ENCODE assay signal across 8 cellular contexts in genomic region chr2:175168564-175168945, GRCh38. TPM values are rescaled to one million over a fixed set of nuclear protein-coding genes. Genes with fewer than 3 reads are reported as not detected.
DNase-seq lines count a peak whose midpoint lies in the region; ATAC-seq and TF ChIP-seq lines count a peak whose summit lies in the region.

No MANE protein-coding gene starts in this region.

- TF ChIP-seq CTCF in AG04450 (IDR thresholded peaks at IDR 0.05; ENCODE audit: low read depth, low read length) (no peak), body of pancreas (IDR thresholded peaks at IDR 0.05) (no peak), GM10248 (IDR thresholded peaks at IDR 0.05; ENCODE audit: control extremely low read depth, extremely low read depth, low read depth, missing control alignments) (no peak)

- intact Hi-C loops in body of pancreas (cut with DNase I) = no loop called here

- CTCF ChIA-PET in AG04450 (lab: Charles Lee) = interaction anchor here (0.9 to 1.2 kb wide), 3 partner anchors 9 to 419 kb away, joined by 3 to 5 read pairs (median 3); no protein-coding TSS in a partner anchor
- CTCF ChIA-PET in GM10248 (lab: Yijun Ruan, JAX) = interaction anchor here (0.9 to 1.3 kb wide), 4 partner anchors 9 to 56 kb away, joined by 3 to 6 read pairs (median 6); no protein-coding TSS in a partner anchor

- ATAC-seq in GM19328 (IDR thresholded peaks at IDR 0.05; ENCODE audit: unreplicated experiment) = peak; percentile 22
- peak; percentile 36 for ATAC-seq in HG03354 (IDR thresholded peaks at IDR 0.05; ENCODE audit: poor library complexity, severe bottlenecking, unreplicated experiment)
- peak; percentile 20 for ATAC-seq in body of pancreas

- H3K9me3 ChIP-seq in AG04450 (ENCODE audit: control insufficient read depth, insufficient read depth, low read length) (peaks cover 3% of the 10 kb centered on the region; the same call in 1 of the 2 replicates), body of pancreas (no peaks in the 10 kb centered on the region), mucosa of stomach (ENCODE audit: control insufficient read depth, low read length) (no peaks in the 10 kb centered on the region)

- POLR2A ChIA-PET in AG04450 (lab: Yijun Ruan, JAX) (interaction anchor here (0.6 to 1.0 kb wide), 5 partner anchors 13 to 389 kb away, joined by 3 to 6 read pairs (median 4); partner anchors contain the start of genes ATP5MC3 and CHN1), GM10248 (lab: Yijun Ruan, JAX) (interaction anchor here (0.6 to 0.9 kb wide), 6 partner anchors 10 to 833 kb away, joined by 3 to 4 read pairs (median 4); partner anchors contain the start of gene LNPK)

- H3K27me3 ChIP-seq in AG04450 (ENCODE audit: control insufficient read depth, insufficient read depth, low read length) (no peaks in the 10 kb centered on the region), body of pancreas (no peaks in the 10 kb centered on the region), mucosa of stomach (ENCODE audit: control insufficient read depth, insufficient read depth, low read length) (no peaks in the 10 kb centered on the region)

- peak; percentile 46 to 86 (median 86) for TF ChIP-seq POLR2A in body of pancreas (IDR thresholded peaks at IDR 0.05)

- H3K4me1 ChIP-seq in body of pancreas (peaks cover 26% of the 10 kb centered on the region), mucosa of stomach (ENCODE audit: control insufficient read depth, insufficient read depth, low read length) (no peaks in the 10 kb centered on the region)

- H3K27ac ChIP-seq in AG04450 (ENCODE audit: low read depth, low read length) (peak overlapping the region; percentile 63), body of pancreas (peak overlapping the region; percentile 86 to 92 (median 90))

- H3K36me3 ChIP-seq in body of pancreas (replicated peaks in 1 of 2; ENCODE audit: insufficient read depth in 1 of 2, low read depth in 2 of 2) (no peaks in the 10 kb centered on the region), mucosa of stomach (ENCODE audit: control insufficient read depth, insufficient read depth, low read length) (no peaks in the 10 kb centered on the region)

- H3K9ac ChIP-seq in mucosa of stomach (ENCODE audit: low read length) = peak overlapping the region; percentile 95

- DNase-seq in AG04450 (ENCODE audit: low read depth, low spot score) = no peak
- no peak for DNase-seq in body of pancreas
- DNase-seq in A172 (ENCODE audit: low spot score) = no peak
- no peak for DNase-seq in GM10248 (ENCODE audit: extremely low spot score)
- DNase-seq in activated effector memory CD4-positive, alpha-beta T cell treated with anti-CD3 and anti-CD28 coated beads, Interleukin-2, amount 50 U/mL, for 16 hours = no peak

- H3K4me3 ChIP-seq in AG04450 (ENCODE audit: low read depth, low read length) = peak overlapping the region; percentile 89
- H3K4me3 ChIP-seq in body of pancreas = peak overlapping the region in 1 of 2 donors; percentile 91
- peak overlapping the region; percentile 40 for H3K4me3 ChIP-seq in mucosa of stomach (ENCODE audit: low read length)

- WGBS in body of pancreas, 2 donors = 0 to 1% methylated on average over 11 of the region's 11 CpGs

RNA-seq across cellular contexts. Expression of gene ATF2, which starts 0.6 kb away (rescaled TPM):
- polyA plus RNA-seq in AG04450 (2011; rRNA removed) = 61.1 and 70.1 TPM in 2 replicates
- 103 and 112 TPM in 2 replicates for polyA minus RNA-seq in AG04450 (2011; rRNA and poly(A)+ RNA removed)
- 10 to 100 TPM; 24.6 to 48.1 TPM for total RNA-seq in body of pancreas
- total RNA-seq in A172 (2014; rRNA removed; shearing (Covaris generic)) = 41.1 and 43.1 TPM in 2 replicates

RNA-seq across cellular contexts. Expression of gene ATP5MC3, which starts 13.0 kb away (rescaled TPM):
- 396 and 519 TPM in 2 replicates for polyA plus RNA-seq in AG04450 (2011; rRNA removed)
- 120 and 126 TPM in 2 replicates for polyA minus RNA-seq in AG04450 (2011; rRNA and poly(A)+ RNA removed)
- 10 to 100 TPM; 43.3 to 51.1 TPM for total RNA-seq in body of pancreas
- 368 and 390 TPM in 2 replicates for total RNA-seq in A172 (2014; rRNA removed; shearing (Covaris generic))
